In genomic region chr10:78302989-78303854, GRCh38 we compare ENCODE assay signal across 1 cellular context.
TF ChIP-seq lines count a peak whose summit lies in the region.

No MANE protein-coding gene starts in this region.

TF ChIP-seq in HepG2, 621 proteins besides CTCF, POLR2A, EP300 and RAD21 (continued from another document):
- TF ChIP-seq KAT7 (CRISPR knock-in tag; IDR thresholded peaks at IDR 0.05; ENCODE audit: borderline replicate concordance) (peak; percentile 82; the same call in 1 of the 2 replicates), ZNF432 (CRISPR knock-in tag; IDR thresholded peaks at IDR 0.05; ENCODE audit: borderline replicate concordance) (no peak), SNAPC5 (CRISPR knock-in tag; IDR thresholded peaks at IDR 0.05; ENCODE audit: borderline replicate concordance) (no peak), ZNF691 (CRISPR knock-in tag; IDR thresholded peaks at IDR 0.05; ENCODE audit: borderline replicate concordance, low read depth) (peak; percentile 89; the same call in 1 of the 2 replicates)
